In the genomic region with DNA sequence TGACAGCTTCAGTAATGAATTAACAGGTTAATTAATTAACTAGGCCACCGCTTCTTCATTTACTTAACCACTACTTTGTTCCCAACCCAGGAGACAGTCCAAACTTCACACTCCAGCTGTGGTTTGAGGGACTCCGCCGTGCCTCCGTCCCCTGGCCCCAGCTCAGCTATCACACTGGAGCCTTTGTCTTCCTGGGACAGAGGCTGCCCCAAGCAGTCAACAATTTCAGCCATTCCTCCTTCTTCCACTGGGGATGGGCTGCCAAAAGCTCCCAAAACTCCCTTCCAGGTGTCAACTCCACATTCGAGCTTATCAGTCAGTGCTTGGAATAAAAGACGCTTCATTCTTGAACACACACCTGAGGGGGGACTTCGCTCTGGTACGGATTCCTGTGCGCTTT, we compare ENCODE assay signal across 1 cellular context.
TF ChIP-seq lines count a peak whose summit lies in the region.

No MANE protein-coding gene starts in this region.

TF ChIP-seq in HepG2, 621 proteins besides CTCF, POLR2A, EP300 and RAD21 (continued from another document):
- TF ChIP-seq, protein P1, sequence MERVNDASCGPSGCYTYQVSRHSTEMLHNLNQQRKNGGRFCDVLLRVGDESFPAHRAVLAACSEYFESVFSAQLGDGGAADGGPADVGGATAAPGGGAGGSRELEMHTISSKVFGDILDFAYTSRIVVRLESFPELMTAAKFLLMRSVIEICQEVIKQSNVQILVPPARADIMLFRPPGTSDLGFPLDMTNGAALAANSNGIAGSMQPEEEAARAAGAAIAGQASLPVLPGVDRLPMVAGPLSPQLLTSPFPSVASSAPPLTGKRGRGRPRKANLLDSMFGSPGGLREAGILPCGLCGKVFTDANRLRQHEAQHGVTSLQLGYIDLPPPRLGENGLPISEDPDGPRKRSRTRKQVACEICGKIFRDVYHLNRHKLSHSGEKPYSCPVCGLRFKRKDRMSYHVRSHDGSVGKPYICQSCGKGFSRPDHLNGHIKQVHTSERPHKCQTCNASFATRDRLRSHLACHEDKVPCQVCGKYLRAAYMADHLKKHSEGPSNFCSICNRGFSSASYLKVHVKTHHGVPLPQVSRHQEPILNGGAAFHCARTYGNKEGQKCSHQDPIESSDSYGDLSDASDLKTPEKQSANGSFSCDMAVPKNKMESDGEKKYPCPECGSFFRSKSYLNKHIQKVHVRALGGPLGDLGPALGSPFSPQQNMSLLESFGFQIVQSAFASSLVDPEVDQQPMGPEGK (CRISPR knock-in tag; IDR thresholded peaks at IDR 0.05), result peak; percentile 53
- TF ChIP-seq, protein P2, sequence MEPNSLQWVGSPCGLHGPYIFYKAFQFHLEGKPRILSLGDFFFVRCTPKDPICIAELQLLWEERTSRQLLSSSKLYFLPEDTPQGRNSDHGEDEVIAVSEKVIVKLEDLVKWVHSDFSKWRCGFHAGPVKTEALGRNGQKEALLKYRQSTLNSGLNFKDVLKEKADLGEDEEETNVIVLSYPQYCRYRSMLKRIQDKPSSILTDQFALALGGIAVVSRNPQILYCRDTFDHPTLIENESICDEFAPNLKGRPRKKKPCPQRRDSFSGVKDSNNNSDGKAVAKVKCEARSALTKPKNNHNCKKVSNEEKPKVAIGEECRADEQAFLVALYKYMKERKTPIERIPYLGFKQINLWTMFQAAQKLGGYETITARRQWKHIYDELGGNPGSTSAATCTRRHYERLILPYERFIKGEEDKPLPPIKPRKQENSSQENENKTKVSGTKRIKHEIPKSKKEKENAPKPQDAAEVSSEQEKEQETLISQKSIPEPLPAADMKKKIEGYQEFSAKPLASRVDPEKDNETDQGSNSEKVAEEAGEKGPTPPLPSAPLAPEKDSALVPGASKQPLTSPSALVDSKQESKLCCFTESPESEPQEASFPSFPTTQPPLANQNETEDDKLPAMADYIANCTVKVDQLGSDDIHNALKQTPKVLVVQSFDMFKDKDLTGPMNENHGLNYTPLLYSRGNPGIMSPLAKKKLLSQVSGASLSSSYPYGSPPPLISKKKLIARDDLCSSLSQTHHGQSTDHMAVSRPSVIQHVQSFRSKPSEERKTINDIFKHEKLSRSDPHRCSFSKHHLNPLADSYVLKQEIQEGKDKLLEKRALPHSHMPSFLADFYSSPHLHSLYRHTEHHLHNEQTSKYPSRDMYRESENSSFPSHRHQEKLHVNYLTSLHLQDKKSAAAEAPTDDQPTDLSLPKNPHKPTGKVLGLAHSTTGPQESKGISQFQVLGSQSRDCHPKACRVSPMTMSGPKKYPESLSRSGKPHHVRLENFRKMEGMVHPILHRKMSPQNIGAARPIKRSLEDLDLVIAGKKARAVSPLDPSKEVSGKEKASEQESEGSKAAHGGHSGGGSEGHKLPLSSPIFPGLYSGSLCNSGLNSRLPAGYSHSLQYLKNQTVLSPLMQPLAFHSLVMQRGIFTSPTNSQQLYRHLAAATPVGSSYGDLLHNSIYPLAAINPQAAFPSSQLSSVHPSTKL (CRISPR knock-in tag; IDR thresholded peaks at IDR 0.05), result peak; percentile 25; the same call in 1 of the 2 replicates
- TF ChIP-seq, protein P3, sequence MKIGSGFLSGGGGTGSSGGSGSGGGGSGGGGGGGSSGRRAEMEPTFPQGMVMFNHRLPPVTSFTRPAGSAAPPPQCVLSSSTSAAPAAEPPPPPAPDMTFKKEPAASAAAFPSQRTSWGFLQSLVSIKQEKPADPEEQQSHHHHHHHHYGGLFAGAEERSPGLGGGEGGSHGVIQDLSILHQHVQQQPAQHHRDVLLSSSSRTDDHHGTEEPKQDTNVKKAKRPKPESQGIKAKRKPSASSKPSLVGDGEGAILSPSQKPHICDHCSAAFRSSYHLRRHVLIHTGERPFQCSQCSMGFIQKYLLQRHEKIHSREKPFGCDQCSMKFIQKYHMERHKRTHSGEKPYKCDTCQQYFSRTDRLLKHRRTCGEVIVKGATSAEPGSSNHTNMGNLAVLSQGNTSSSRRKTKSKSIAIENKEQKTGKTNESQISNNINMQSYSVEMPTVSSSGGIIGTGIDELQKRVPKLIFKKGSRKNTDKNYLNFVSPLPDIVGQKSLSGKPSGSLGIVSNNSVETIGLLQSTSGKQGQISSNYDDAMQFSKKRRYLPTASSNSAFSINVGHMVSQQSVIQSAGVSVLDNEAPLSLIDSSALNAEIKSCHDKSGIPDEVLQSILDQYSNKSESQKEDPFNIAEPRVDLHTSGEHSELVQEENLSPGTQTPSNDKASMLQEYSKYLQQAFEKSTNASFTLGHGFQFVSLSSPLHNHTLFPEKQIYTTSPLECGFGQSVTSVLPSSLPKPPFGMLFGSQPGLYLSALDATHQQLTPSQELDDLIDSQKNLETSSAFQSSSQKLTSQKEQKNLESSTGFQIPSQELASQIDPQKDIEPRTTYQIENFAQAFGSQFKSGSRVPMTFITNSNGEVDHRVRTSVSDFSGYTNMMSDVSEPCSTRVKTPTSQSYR (CRISPR knock-in tag; IDR thresholded peaks at IDR 0.05; ENCODE audit: borderline replicate concordance), result no peak
- no peak for TF ChIP-seq ZNF251 (CRISPR knock-in tag; IDR thresholded peaks at IDR 0.05)
- no peak for TF ChIP-seq KDM1A (CRISPR knock-in tag; IDR thresholded peaks at IDR 0.05)
- TF ChIP-seq, protein P4, sequence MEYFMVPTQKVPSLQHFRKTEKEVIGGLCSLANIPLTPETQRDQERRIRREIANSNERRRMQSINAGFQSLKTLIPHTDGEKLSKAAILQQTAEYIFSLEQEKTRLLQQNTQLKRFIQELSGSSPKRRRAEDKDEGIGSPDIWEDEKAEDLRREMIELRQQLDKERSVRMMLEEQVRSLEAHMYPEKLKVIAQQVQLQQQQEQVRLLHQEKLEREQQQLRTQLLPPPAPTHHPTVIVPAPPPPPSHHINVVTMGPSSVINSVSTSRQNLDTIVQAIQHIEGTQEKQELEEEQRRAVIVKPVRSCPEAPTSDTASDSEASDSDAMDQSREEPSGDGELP (IDR thresholded peaks at IDR 0.05; ENCODE audit: borderline replicate concordance, low read depth), result peak; percentile 78
- TF ChIP-seq, protein P5, sequence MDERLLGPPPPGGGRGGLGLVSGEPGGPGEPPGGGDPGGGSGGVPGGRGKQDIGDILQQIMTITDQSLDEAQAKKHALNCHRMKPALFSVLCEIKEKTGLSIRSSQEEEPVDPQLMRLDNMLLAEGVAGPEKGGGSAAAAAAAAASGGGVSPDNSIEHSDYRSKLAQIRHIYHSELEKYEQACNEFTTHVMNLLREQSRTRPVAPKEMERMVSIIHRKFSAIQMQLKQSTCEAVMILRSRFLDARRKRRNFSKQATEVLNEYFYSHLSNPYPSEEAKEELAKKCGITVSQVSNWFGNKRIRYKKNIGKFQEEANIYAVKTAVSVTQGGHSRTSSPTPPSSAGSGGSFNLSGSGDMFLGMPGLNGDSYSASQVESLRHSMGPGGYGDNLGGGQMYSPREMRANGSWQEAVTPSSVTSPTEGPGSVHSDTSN (CRISPR knock-in tag; IDR thresholded peaks at IDR 0.05), result no peak
- TF ChIP-seq, protein P6, sequence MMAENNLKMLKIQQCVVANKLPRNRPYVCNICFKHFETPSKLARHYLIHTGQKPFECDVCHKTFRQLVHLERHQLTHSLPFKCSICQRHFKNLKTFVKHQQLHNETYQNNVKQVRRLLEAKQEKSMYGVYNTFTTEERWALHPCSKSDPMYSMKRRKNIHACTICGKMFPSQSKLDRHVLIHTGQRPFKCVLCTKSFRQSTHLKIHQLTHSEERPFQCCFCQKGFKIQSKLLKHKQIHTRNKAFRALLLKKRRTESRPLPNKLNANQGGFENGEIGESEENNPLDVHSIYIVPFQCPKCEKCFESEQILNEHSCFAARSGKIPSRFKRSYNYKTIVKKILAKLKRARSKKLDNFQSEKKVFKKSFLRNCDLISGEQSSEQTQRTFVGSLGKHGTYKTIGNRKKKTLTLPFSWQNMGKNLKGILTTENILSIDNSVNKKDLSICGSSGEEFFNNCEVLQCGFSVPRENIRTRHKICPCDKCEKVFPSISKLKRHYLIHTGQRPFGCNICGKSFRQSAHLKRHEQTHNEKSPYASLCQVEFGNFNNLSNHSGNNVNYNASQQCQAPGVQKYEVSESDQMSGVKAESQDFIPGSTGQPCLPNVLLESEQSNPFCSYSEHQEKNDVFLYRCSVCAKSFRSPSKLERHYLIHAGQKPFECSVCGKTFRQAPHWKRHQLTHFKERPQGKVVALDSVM (CRISPR knock-in tag; IDR thresholded peaks at IDR 0.05), result no peak
- no peak for TF ChIP-seq ZNF446 (CRISPR knock-in tag; IDR thresholded peaks at IDR 0.05)
- TF ChIP-seq, protein P7, sequence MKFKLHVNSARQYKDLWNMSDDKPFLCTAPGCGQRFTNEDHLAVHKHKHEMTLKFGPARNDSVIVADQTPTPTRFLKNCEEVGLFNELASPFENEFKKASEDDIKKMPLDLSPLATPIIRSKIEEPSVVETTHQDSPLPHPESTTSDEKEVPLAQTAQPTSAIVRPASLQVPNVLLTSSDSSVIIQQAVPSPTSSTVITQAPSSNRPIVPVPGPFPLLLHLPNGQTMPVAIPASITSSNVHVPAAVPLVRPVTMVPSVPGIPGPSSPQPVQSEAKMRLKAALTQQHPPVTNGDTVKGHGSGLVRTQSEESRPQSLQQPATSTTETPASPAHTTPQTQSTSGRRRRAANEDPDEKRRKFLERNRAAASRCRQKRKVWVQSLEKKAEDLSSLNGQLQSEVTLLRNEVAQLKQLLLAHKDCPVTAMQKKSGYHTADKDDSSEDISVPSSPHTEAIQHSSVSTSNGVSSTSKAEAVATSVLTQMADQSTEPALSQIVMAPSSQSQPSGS (CRISPR knock-in tag; IDR thresholded peaks at IDR 0.05), result 0 out of 2 replicates have a peak, but pooled peaks have one; percentile 14
- no peak for TF ChIP-seq RBAK (CRISPR knock-in tag; IDR thresholded peaks at IDR 0.05)
- TF ChIP-seq ARID2 (CRISPR knock-in tag; IDR thresholded peaks at IDR 0.05; ENCODE audit: borderline replicate concordance), result no peak
